In the genomic region with DNA sequence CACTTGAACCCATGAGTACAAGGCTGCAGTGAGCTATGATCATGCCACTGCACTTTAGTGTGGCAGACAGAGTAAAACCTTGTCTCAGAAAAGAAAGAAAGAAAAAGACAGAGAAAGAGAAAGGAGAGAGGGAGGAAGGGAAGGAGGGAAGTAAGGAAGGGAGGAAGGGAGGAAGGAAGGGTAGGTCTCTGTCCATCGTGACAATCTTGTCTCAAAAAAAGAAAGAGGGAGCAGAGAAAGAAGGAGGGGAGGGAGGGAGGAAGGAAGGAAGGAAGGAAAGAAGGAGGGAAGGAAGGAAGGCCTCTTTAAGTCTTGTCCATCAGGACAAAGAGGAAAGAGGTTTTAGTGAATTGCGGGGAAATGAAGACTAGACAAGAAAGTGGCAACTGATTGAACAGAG, we compare ENCODE assay signal across 36 cellular contexts.
"Had no signal": no experiment of that assay in that cellular context is flagged by ENCODE, and none has a peak within 500 bp of the region (broad histone marks: within the 10 kb centered on the region; RNA-seq: fewer than 3 reads in every experiment).

No MANE protein-coding gene starts in this region.

- H3K4me3 ChIP-seq: adrenal gland, body of pancreas, breast epithelium had no signal

- H3K27ac Mint-ChIP-seq: activated CD4-positive, alpha-beta memory T cell treated with anti-CD3 and anti-CD28 coated beads for 36 hours; activated CD4-positive, alpha-beta T cell treated with anti-CD3 and anti-CD28 coated beads for 36 hours; activated CD8-positive, alpha-beta T cell treated with anti-CD3 and anti-CD28 coated beads for 36 hours; activated naive CD4-positive, alpha-beta T cell treated with anti-CD3 and anti-CD28 coated beads for 36 hours; activated naive CD4-positive, alpha-beta T cell treated with anti-CD3 and anti-CD28 coated beads, Interleukin-2, amount 50 U/mL, for 72 hours; activated naive CD8-positive, alpha-beta T cell treated with anti-CD3 and anti-CD28 coated beads for 36 hours; activated T-cell treated with anti-CD3 and anti-CD28 coated beads, Interleukin-2, amount 50 U/mL, for 72 hours; activated T-helper 1 cell treated with anti-CD3 and anti-CD28 coated beads, Interleukin-12 subunit alpha, Interleukin-12 subunit beta, Interleukin-2, Interleukin-4 antibody, amounts not matched to agents 30 ng/mL and 10 ng/mL and 1 ng/mL, durations not matched to agents 14 hours and 24 hours and 36 hours; activated T-helper 17 cell treated with anti-CD3 and anti-CD28 coated beads, Interleukin-2, amount 50 U/mL, for 72 hours; T-cell; T-helper 17 cell; T-helper 2 cell treated with Interferon-gamma antibody and Interleukin-4, amounts not matched to agents 5 μg/mL and 100 μg/mL, for 36 hours; WTC11 had no signal

- H3K4me3 Mint-ChIP-seq: activated CD4-positive, alpha-beta memory T cell treated with anti-CD3 and anti-CD28 coated beads for 36 hours; activated CD4-positive, alpha-beta T cell treated with anti-CD3 and anti-CD28 coated beads for 36 hours; activated CD8-positive, alpha-beta T cell treated with anti-CD3 and anti-CD28 coated beads for 36 hours; activated naive CD4-positive, alpha-beta T cell treated with anti-CD3 and anti-CD28 coated beads for 36 hours; activated naive CD8-positive, alpha-beta T cell treated with anti-CD3 and anti-CD28 coated beads for 36 hours; activated T-cell treated with anti-CD3 and anti-CD28 coated beads, Interleukin-2, amount 50 U/mL, for 4 hours; activated T-cell treated with anti-CD3 and anti-CD28 coated beads, Interleukin-2, amount 50 U/mL, for 72 hours; activated T-helper 1 cell treated with anti-CD3 and anti-CD28 coated beads, Interleukin-12 subunit alpha, Interleukin-12 subunit beta, Interleukin-2, Interleukin-4 antibody, amounts not matched to agents 30 ng/mL and 10 ng/mL and 1 ng/mL, durations not matched to agents 14 hours and 24 hours and 36 hours; activated T-helper 17 cell treated with anti-CD3 and anti-CD28 coated beads, Interleukin-2, amount 50 U/mL, for 72 hours; T-cell; T-helper 17 cell; T-helper 2 cell treated with Interferon-gamma antibody and Interleukin-4, amounts not matched to agents 5 μg/mL and 100 μg/mL, for 36 hours; WTC11 had no signal

- H3K9me3 ChIP-seq: adrenal gland, body of pancreas, breast epithelium had no signal

- H3K36me3 ChIP-seq: adrenal gland, brain microvascular endothelial cell, breast epithelium, WERI-Rb-1 had no signal

- H3K36me3 Mint-ChIP-seq: activated CD4-positive, alpha-beta memory T cell treated with anti-CD3 and anti-CD28 coated beads for 36 hours; activated naive CD4-positive, alpha-beta T cell treated with anti-CD3 and anti-CD28 coated beads, Interleukin-2, amount 50 U/mL, for 72 hours; activated naive CD8-positive, alpha-beta T cell treated with anti-CD3 and anti-CD28 coated beads for 36 hours; T-cell; WTC11 had no signal

- H3K9me3 Mint-ChIP-seq: activated CD4-positive, alpha-beta memory T cell treated with anti-CD3 and anti-CD28 coated beads for 36 hours; activated CD8-positive, alpha-beta T cell treated with anti-CD3 and anti-CD28 coated beads for 36 hours; activated naive CD4-positive, alpha-beta T cell treated with anti-CD3 and anti-CD28 coated beads for 36 hours; activated naive CD4-positive, alpha-beta T cell treated with anti-CD3 and anti-CD28 coated beads, Interleukin-2, amount 50 U/mL, for 72 hours; activated naive CD8-positive, alpha-beta T cell treated with anti-CD3 and anti-CD28 coated beads for 36 hours; activated T-cell treated with anti-CD3 and anti-CD28 coated beads, Interleukin-2, amount 50 U/mL, for 4 hours; activated T-cell treated with anti-CD3 and anti-CD28 coated beads, Interleukin-2, amount 50 U/mL, for 72 hours; activated T-helper 1 cell treated with anti-CD3 and anti-CD28 coated beads, Interleukin-12 subunit alpha, Interleukin-12 subunit beta, Interleukin-2, Interleukin-4 antibody, amounts not matched to agents 30 ng/mL and 10 ng/mL and 1 ng/mL, durations not matched to agents 14 hours and 24 hours and 36 hours; activated T-helper 17 cell treated with anti-CD3 and anti-CD28 coated beads, Interleukin-2, amount 50 U/mL, for 72 hours; T-cell; T-helper 2 cell treated with Interferon-gamma antibody and Interleukin-4, amounts not matched to agents 5 μg/mL and 100 μg/mL, for 36 hours; WTC11 had no signal

- H3K27me3 ChIP-seq: adrenal gland, body of pancreas, brain microvascular endothelial cell had no signal

- DNase-seq: activated CD4-positive, alpha-beta memory T cell treated with anti-CD3 and anti-CD28 coated beads for 36 hours; activated CD4-positive, alpha-beta T cell treated with anti-CD3 and anti-CD28 coated beads for 1 hour; activated CD4-positive, alpha-beta T cell treated with anti-CD3 and anti-CD28 coated beads for 36 hours; activated CD4-positive, alpha-beta T cell treated with anti-CD3 and anti-CD28 coated beads for 48 hours; activated CD4-positive, alpha-beta T cell treated with anti-CD3 and anti-CD28 coated beads, Interleukin-2, amount 50 U/mL, for 1 hour; activated CD4-positive, alpha-beta T cell treated with anti-CD3 and anti-CD28 coated beads, Interleukin-2, amount 50 U/mL, for 4 hours; activated CD4-positive, CD25-positive, alpha-beta regulatory T cell; activated CD8-positive, alpha-beta memory T cell treated with anti-CD3 and anti-CD28 coated beads, Interleukin-2, amount 50 U/mL, for 4 hours; activated CD8-positive, alpha-beta T cell treated with anti-CD3 and anti-CD28 coated beads for 36 hours; activated effector memory CD4-positive, alpha-beta T cell treated with anti-CD3 and anti-CD28 coated beads, Interleukin-2, amount 50 U/mL, for 16 hours; activated gamma-delta T cell treated with Interleukin-2 at 50 U/mL for 16 hours; activated naive CD4-positive, alpha-beta T cell; activated naive CD4-positive, alpha-beta T cell treated with anti-CD3 and anti-CD28 coated beads for 36 hours; activated naive CD4-positive, alpha-beta T cell treated with anti-CD3 and anti-CD28 coated beads, Interleukin-2, amount 50 U/mL, for 16 hours; activated naive CD8-positive, alpha-beta T cell treated with anti-CD3 and anti-CD28 coated beads for 36 hours; activated T-cell treated with anti-CD3 and anti-CD28 coated beads for 4 hours; activated T-cell treated with anti-CD3 and anti-CD28 coated beads, Interleukin-2, amount 50 U/mL, for 1 hour; activated T-cell treated with anti-CD3 and anti-CD28 coated beads, Interleukin-2, amount 50 U/mL, for 4 hours; activated T-cell treated with anti-CD3 and anti-CD28 coated beads, Interleukin-2, amount 50 U/mL, for 72 hours; adrenal gland; amniotic stem cell; aorta; body of pancreas; brain microvascular endothelial cell; central memory CD4-positive, alpha-beta T cell; T-cell; T-helper 17 cell; T-helper 9 cell; WERI-Rb-1 had no signal

- H3K4me1 ChIP-seq: breast epithelium had no signal

- H3K27ac ChIP-seq: adrenal gland, body of pancreas, brain microvascular endothelial cell, breast epithelium had no signal

- ATAC-seq: activated CD4-positive, alpha-beta T cell treated with anti-CD3 and anti-CD28 coated beads for 36 hours; activated CD4-positive, CD25-positive, alpha-beta regulatory T cell treated with anti-CD3 and anti-CD28 coated beads, Interleukin-2, amount 50 U/mL, for 24 hours; activated CD8-positive, alpha-beta T cell treated with anti-CD3 and anti-CD28 coated beads for 36 hours; activated naive CD4-positive, alpha-beta T cell treated with anti-CD3 and anti-CD28 coated beads, Interleukin-2, amount 50 U/mL, for 72 hours; activated T-cell treated with anti-CD3 and anti-CD28 coated beads, Interleukin-2, amount 50 U/mL, for 4 hours; activated T-cell treated with anti-CD3 and anti-CD28 coated beads, Interleukin-2, amount 50 U/mL, for 72 hours; activated T-helper 17 cell treated with anti-CD3 and anti-CD28 coated beads, Interleukin-2, amount 50 U/mL, for 72 hours; body of pancreas; T-cell; T-helper 17 cell; WTC11 had no signal
